Comparison of ENCODE assay signal across 11 cellular contexts in the genomic region with DNA sequence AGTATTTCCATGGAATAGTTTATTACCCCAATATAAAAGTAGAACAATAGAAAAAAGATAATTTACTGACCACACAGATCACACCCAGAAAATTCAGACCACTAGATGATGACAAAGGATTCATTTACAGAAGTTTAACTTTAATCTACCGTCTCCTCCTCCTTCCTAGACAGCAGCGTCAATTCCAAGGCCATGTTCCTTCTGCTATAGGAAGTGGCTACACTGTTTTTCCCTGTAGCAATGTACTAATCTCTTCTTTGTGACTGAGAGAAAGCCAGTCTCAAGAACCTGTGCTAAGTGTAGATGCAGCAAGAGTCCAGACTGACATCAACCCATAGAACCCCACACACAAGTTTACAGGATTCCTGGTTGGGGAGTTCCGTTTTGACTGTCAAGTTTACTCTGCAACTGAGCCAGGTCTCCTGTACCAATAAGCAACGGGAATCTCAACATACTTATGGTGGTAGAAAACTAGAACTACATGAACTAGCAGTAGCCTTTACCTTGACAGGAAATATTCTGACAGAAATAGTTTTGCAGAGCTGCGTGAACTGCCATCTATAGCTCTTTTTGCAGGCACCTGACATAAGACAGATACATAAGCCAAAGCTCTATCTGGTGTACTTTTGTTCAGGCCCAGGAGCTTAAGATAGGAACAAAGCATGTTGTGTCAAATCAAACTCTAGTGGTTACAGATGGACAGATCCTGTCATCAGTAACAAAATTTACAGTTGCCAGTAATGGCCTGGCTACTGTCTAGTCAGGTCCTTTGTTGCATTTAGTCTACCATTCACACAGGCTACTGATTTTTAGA. TPM values are rescaled to one million over a fixed set of nuclear protein-coding genes. Genes with fewer than 3 reads are reported as not detected.
DNase-seq lines count a peak whose midpoint lies in the region; ATAC-seq, FAIRE-seq and TF ChIP-seq lines count a peak whose summit lies in the region.
"Had no signal": no experiment of that assay in that cellular context is flagged by ENCODE, and none has a peak within 500 bp of the region (broad histone marks: within the 10 kb centered on the region; RNA-seq: fewer than 3 reads in every experiment).

No MANE protein-coding gene starts in this region.

- peaks cover 22% of the 10 kb centered on the region for H3K4me1 Mint-ChIP-seq in activated CD4-positive, alpha-beta T cell treated with anti-CD3 and anti-CD28 coated beads, Interleukin-2, amount 10 ng/mL, durations not matched to agents 24 days and 14 days
- H3K4me1 Mint-ChIP-seq in stimulated activated memory B cell treated with anti-CD40 and anti-IgM and Interleukin-4, amounts not matched to agents 10 μg/mL and 1 μg/mL and 100 μg/mL, for 72 hours, result peaks cover 67% of the 10 kb centered on the region

- H3K9ac ChIP-seq in K562 (ENCODE audit: insufficient read depth in 1 of 2, low read depth in 2 of 2, low read length in 2 of 2), result no peak overlapping the region

- CTCF ChIA-PET in K562 (lab: Yijun Ruan, JAX; ENCODE audit: low intra/inter-chr PET ratio), result no interaction called here

- H3K9me3 Mint-ChIP-seq in activated CD4-positive, alpha-beta T cell treated with anti-CD3 and anti-CD28 coated beads, Interleukin-2, amount 10 ng/mL, durations not matched to agents 24 days and 14 days, result no peaks in the 10 kb centered on the region
- H3K9me3 Mint-ChIP-seq in stimulated activated memory B cell treated with anti-CD40 and anti-IgM and Interleukin-4, amounts not matched to agents 10 μg/mL and 1 μg/mL and 100 μg/mL, for 72 hours, result no peaks in the 10 kb centered on the region

- peak; percentile 39 for ATAC-seq in HG03439 (IDR thresholded peaks at IDR 0.05; ENCODE audit: unreplicated experiment)
- ATAC-seq in K562, result peak; percentile 47
- ATAC-seq in stimulated activated memory B cell treated with anti-CD40 and anti-IgM and Interleukin-4, amounts not matched to agents 10 μg/mL and 1 μg/mL and 100 μg/mL, for 72 hours, result peak; percentile 59
- ATAC-seq: upper lobe of right lung had no signal

- no peak overlapping the region for H3K4me2 ChIP-seq in K562 (ENCODE audit: insufficient read depth, low read length)

- no peak for DNase-seq in activated CD4-positive, alpha-beta T cell treated with anti-CD3 and anti-CD28 coated beads, Interleukin-2, amount 10 ng/mL, durations not matched to agents 24 days and 14 days
- DNase-seq in activated CD4-positive, alpha-beta T cell treated with anti-CD3 and anti-CD28 coated beads, Interleukin-2, amount 50 U/mL, for 1 hour, result no peak
- DNase-seq in K562 (ENCODE audit: extremely low read depth in 1 of 4, low spot score in 3 of 4) (peak in 2 of 4 experiments; percentile 9 to 27), AG08396 (ENCODE audit: low spot score) (no peak), MV-4-11 (lab: John Stamatoyannopoulos, UW) (no peak), RCC 7860 (ENCODE audit: low spot score) (no peak)
- DNase-seq: stimulated activated CD4-positive, alpha-beta T cell treated with anti-CD3 and anti-CD28 coated beads, Interleukin-4, amount 100 ng/mL, for 24 hours; upper lobe of right lung had no signal

- peaks cover 21% of the 10 kb centered on the region; the same call in 2 of the 3 replicates for H3K79me2 ChIP-seq in K562 (ENCODE audit: control insufficient read depth, insufficient read depth, low read length)

- no peaks in the 10 kb centered on the region for H3K36me3 ChIP-seq in K562 (ENCODE audit: control insufficient read depth, insufficient read depth, low read length)
- H3K36me3 ChIP-seq: upper lobe of right lung had no signal

- H2AFZ ChIP-seq in K562 (ENCODE audit: low read depth, low read length), result no peak overlapping the region

- FAIRE-seq in K562 (lab: Jason Lieb, UNC) (no peak), RCC 7860 (lab: Jason Lieb, UNC) (no peak)
- FAIRE-seq: A204.1 had no signal

- H3K27ac Mint-ChIP-seq in activated CD4-positive, alpha-beta T cell treated with anti-CD3 and anti-CD28 coated beads, Interleukin-2, amount 10 ng/mL, durations not matched to agents 24 days and 14 days, result peak overlapping the region; percentile 49
- H3K27ac Mint-ChIP-seq in stimulated activated memory B cell treated with anti-CD40 and anti-IgM and Interleukin-4, amounts not matched to agents 10 μg/mL and 1 μg/mL and 100 μg/mL, for 72 hours, result peak overlapping the region; percentile 88

- no peaks in the 10 kb centered on the region for H3K9me1 ChIP-seq in K562 (ENCODE audit: control insufficient read depth, insufficient read depth, low read length)

- H3K27me3 ChIP-seq in K562 (ENCODE audit: control insufficient read depth in 2 of 2, insufficient read depth in 2 of 2, low read length in 2 of 2), result no peaks in the 10 kb centered on the region
- H3K27me3 ChIP-seq: upper lobe of right lung had no signal

- TF ChIP-seq POLR2A in K562 (conservative IDR thresholded peaks at IDR 0.05), result no peak

- TF ChIP-seq CTCF in K562 (IDR thresholded peaks at IDR 0.05 in 2 of 3, conservative IDR thresholded peaks at IDR 0.05 in 1 of 3; ENCODE audit: insufficient read depth in 2 of 3, low read depth in 1 of 3, low read length in 3 of 3), result no peak

- BruUV-seq in K562 (replicated peaks; lab: Mats Ljungman, UMichigan), result no TSS peak

- intact Hi-C loops in activated CD4-positive, alpha-beta T cell treated with anti-CD3 and anti-CD28 coated beads, Interleukin-2, amount 10 ng/mL, durations not matched to agents 24 days and 14 days (cut with micrococcal nuclease), result no loop called here
- intact Hi-C loops in K562 (cut with micrococcal nuclease), result no loop called here

- 0 out of 2 replicates have a peak, but pooled peaks cover 9% of the 10 kb centered on the region for H4K20me1 ChIP-seq in K562 (replicated peaks; ENCODE audit: control insufficient read depth, insufficient read depth, low read length)

- TF ChIP-seq RAD21 in K562 (CRISPR knock-in tag; conservative IDR thresholded peaks at IDR 0.05 in 1 of 2, IDR thresholded peaks at IDR 0.05 in 1 of 2), result no peak

- H3K27ac ChIP-seq in K562 (ENCODE audit: extremely low read depth, low read depth, low read length), result no peak overlapping the region
- H3K27ac ChIP-seq: upper lobe of right lung had no signal

- in situ Hi-C loops in K562 (cut with MboI), result no loop called here

- 35% methylated on average over 5 of the region's 5 CpGs for whole genome bisulfite sequencing in K562 (ENCODE audit: insufficient coverage, low coverage, missing lambda C conversion rate)

- H3K4me3 Mint-ChIP-seq in activated CD4-positive, alpha-beta T cell treated with anti-CD3 and anti-CD28 coated beads, Interleukin-2, amount 10 ng/mL, durations not matched to agents 24 days and 14 days, result no peak overlapping the region
- H3K4me3 Mint-ChIP-seq in stimulated activated memory B cell treated with anti-CD40 and anti-IgM and Interleukin-4, amounts not matched to agents 10 μg/mL and 1 μg/mL and 100 μg/mL, for 72 hours, result peak overlapping the region; percentile 46

- POLR2A ChIA-PET in K562 (lab: Yijun Ruan, JAX), result interaction anchor here (1.7 kb wide), 1 partner anchor 16 kb away, joined by 5 read pairs; no protein-coding TSS in a partner anchor

- H3K27me3 Mint-ChIP-seq in activated CD4-positive, alpha-beta T cell treated with anti-CD3 and anti-CD28 coated beads, Interleukin-2, amount 10 ng/mL, durations not matched to agents 24 days and 14 days, result no peaks in the 10 kb centered on the region
- H3K27me3 Mint-ChIP-seq in stimulated activated memory B cell treated with anti-CD40 and anti-IgM and Interleukin-4, amounts not matched to agents 10 μg/mL and 1 μg/mL and 100 μg/mL, for 72 hours, result no peaks in the 10 kb centered on the region

- peaks cover 0 to 3% of the 10 kb centered on the region in 2 experiments; a peak in 2 of 5 replicates for H3K4me1 ChIP-seq in K562 (replicated peaks in 1 of 2; ENCODE audit: control insufficient read depth in 2 of 2, insufficient read depth in 2 of 2, low read length in 2 of 2)

- H3K9me3 ChIP-seq in K562 (replicated peaks; ENCODE audit: control insufficient read depth, insufficient read depth, low read depth, low read length), result no peaks in the 10 kb centered on the region
- H3K9me3 ChIP-seq: upper lobe of right lung had no signal

- peak; percentile 52; the same call in 1 of the 2 replicates for TF ChIP-seq EP300 in K562 (IDR thresholded peaks at IDR 0.05; ENCODE audit: low read length)

- peaks cover 2% of the 10 kb centered on the region for H3K36me3 Mint-ChIP-seq in activated CD4-positive, alpha-beta T cell treated with anti-CD3 and anti-CD28 coated beads, Interleukin-2, amount 10 ng/mL, durations not matched to agents 24 days and 14 days (ENCODE audit: low read depth)
- no peaks in the 10 kb centered on the region for H3K36me3 Mint-ChIP-seq in stimulated activated memory B cell treated with anti-CD40 and anti-IgM and Interleukin-4, amounts not matched to agents 10 μg/mL and 1 μg/mL and 100 μg/mL, for 72 hours

- H3K4me3 ChIP-seq in K562, result no peak overlapping the region
- H3K4me3 ChIP-seq: upper lobe of right lung had no signal

TF ChIP-seq in K562, 482 proteins besides CTCF, POLR2A, EP300 and RAD21 (continues in another document):
- TF ChIP-seq TEAD4 (IDR thresholded peaks at IDR 0.05; ENCODE audit: low read length), result 0 out of 2 replicates have a peak, but pooled peaks have one; percentile 38
- no peak for TF ChIP-seq TEAD4 (CRISPR knock-in tag; IDR thresholded peaks at IDR 0.05; ENCODE audit: borderline replicate concordance)

RNA-seq across cellular contexts. Expression of a gene that starts 42.9 kb away (rescaled TPM):
- 51.7 and 51.9 TPM in 2 replicates for total RNA-seq in activated CD4-positive, alpha-beta T cell treated with anti-CD3 and anti-CD28 coated beads, Interleukin-2, amount 10 ng/mL, durations not matched to agents 24 days and 14 days
- 49.0 and 82.5 TPM in 2 replicates for total RNA-seq in K562 (2011; cell fraction: chromatin; rRNA removed; ENCODE audit: low replicate concordance)
- 38.9 and 51.6 TPM in 2 replicates for total RNA-seq in K562 (2011; cell fraction: nucleolus; rRNA removed)
- total RNA-seq in K562 (2011; cell fraction: nucleoplasm; rRNA removed), result 46.1 and 57.6 TPM in 2 replicates
- total RNA-seq in K562 (2014; rRNA removed) (10.6 and 10.9 TPM in 2 replicates), K562 (2014; rRNA removed; fragmentation: Illumina TruSeq; extraction: Trizol) (3.4 and 3.7 TPM in 2 replicates), K562 (2015; rRNA removed; fragmentation: Illumina TruSeq; extraction: Trizol) (3.6 and 5.2 TPM in 2 replicates), K562 (2021) (21.1 TPM in 2 replicates)
- polyA plus RNA-seq in K562 (2011; rRNA removed) (1.2 and 2.6 TPM in 2 replicates), K562 (2014; fragmentation: Illumina TruSeq; extraction: Trizol) (6.3 and 9.6 TPM in 2 replicates), K562 (2014; fragmentation: Nextera tagmentation; extraction: Ambion mirVana) (under 1 TPM; 0.84 to 0.97 TPM), K562 (2014; rRNA removed) (5.6 and 6.9 TPM in 2 replicates)
- polyA plus RNA-seq in K562 (2011; cell fraction: cytosol; rRNA removed), result 2.2 and 2.4 TPM in 2 replicates
- polyA plus RNA-seq in K562 (2011; cell fraction: nucleus; rRNA removed), result 10.3 and 11.6 TPM in 2 replicates
- 12.8 and 15.5 TPM in 2 replicates for polyA plus RNA-seq in K562 (2012)
- polyA minus RNA-seq in K562 (2011; rRNA and poly(A)+ RNA removed), result 9.5 and 10.3 TPM in 2 replicates
- polyA minus RNA-seq in K562 (2011; cell fraction: cytosol; rRNA and poly(A)+ RNA removed), result 10.8 and 14.7 TPM in 2 replicates
- 17.6 and 19.1 TPM in 2 replicates for polyA minus RNA-seq in K562 (2011; cell fraction: nucleus; rRNA and poly(A)+ RNA removed)
